Comparison of ENCODE assay signal across 1 cellular context in the genomic region with DNA sequence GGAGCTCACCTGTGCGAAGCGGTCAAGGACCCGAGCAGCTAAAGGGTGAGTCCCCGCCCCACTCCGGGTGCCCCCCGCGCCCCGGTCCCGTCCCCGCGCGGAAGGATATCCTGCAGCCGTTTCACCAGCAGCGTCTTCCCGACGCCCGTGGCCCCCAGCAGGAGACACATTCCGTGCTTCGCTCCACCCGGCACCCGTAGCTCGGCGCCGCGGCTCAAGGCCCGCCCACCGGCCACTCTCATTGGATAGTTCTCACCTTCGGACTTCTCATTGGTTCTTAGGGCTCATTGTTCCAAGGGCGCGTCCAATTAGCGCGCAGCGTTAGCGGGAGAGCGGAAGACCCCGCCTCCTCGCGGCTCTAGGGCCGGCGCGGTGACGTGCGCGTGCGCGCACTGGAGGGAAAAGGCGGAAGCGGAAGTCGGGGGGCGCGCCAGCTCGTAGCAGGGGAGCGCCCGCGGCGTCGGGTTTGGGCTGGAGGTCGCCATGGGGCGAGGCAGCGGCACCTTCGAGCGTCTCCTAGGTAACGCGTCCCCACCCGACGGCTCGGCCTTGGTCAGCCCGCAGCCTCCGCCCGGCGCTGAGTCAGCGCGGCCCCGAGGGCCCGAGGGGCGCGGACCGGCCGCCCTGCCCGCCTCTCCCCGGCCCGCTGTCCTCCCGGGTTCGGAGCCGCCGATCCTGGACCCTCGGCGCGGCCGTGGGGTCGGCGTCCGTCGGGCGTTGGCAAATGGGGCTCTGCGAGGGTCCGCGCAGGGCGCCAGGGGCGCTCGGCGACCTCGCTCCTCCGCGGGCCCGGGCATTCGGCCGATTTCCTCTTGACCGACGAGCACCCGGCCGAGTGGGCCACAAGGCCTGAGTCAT.
TF ChIP-seq lines count a peak whose summit lies in the region.

A gene with protein sequence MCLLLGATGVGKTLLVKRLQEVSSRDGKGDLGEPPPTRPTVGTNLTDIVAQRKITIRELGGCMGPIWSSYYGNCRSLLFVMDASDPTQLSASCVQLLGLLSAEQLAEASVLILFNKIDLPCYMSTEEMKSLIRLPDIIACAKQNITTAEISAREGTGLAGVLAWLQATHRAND (minus strand): TSS at position 214 of the 858 bp plus-strand sequence. CDS start 44 bp downstream, at position 170.
A gene with protein sequence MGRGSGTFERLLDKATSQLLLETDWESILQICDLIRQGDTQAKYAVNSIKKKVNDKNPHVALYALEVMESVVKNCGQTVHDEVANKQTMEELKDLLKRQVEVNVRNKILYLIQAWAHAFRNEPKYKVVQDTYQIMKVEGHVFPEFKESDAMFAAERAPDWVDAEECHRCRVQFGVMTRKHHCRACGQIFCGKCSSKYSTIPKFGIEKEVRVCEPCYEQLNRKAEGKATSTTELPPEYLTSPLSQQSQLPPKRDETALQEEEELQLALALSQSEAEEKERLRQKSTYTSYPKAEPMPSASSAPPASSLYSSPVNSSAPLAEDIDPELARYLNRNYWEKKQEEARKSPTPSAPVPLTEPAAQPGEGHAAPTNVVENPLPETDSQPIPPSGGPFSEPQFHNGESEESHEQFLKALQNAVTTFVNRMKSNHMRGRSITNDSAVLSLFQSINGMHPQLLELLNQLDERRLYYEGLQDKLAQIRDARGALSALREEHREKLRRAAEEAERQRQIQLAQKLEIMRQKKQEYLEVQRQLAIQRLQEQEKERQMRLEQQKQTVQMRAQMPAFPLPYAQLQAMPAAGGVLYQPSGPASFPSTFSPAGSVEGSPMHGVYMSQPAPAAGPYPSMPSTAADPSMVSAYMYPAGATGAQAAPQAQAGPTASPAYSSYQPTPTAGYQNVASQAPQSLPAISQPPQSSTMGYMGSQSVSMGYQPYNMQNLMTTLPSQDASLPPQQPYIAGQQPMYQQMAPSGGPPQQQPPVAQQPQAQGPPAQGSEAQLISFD (plus strand): TSS at position 428 of the 858 bp plus-strand sequence. CDS start 56 bp downstream, at position 484.

TF ChIP-seq in HepG2, 621 proteins besides CTCF, POLR2A, EP300 and RAD21 (continued from another document and continues in another):
- TF ChIP-seq, protein P1, sequence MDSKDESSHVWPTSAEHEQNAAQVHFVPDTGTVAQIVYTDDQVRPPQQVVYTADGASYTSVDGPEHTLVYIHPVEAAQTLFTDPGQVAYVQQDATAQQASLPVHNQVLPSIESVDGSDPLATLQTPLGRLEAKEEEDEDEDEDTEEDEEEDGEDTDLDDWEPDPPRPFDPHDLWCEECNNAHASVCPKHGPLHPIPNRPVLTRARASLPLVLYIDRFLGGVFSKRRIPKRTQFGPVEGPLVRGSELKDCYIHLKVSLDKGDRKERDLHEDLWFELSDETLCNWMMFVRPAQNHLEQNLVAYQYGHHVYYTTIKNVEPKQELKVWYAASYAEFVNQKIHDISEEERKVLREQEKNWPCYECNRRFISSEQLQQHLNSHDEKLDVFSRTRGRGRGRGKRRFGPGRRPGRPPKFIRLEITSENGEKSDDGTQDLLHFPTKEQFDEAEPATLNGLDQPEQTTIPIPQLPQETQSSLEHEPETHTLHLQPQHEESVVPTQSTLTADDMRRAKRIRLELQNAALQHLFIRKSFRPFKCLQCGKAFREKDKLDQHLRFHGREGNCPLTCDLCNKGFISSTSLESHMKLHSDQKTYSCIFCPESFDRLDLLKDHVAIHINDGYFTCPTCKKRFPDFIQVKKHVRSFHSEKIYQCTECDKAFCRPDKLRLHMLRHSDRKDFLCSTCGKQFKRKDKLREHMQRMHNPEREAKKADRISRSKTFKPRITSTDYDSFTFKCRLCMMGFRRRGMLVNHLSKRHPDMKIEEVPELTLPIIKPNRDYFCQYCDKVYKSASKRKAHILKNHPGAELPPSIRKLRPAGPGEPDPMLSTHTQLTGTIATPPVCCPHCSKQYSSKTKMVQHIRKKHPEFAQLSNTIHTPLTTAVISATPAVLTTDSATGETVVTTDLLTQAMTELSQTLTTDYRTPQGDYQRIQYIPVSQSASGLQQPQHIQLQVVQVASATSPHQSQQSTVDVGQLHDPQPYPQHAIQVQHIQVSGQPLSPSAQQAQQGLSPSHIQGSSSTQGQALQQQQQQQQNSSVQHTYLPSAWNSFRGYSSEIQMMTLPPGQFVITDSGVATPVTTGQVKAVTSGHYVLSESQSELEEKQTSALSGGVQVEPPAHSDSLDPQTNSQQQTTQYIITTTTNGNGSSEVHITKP (CRISPR knock-in tag; IDR thresholded peaks at IDR 0.05; ENCODE audit: low read depth): 0 out of 2 replicates have a peak, but pooled peaks have one; percentile 53
- TF ChIP-seq NR2F6 (IDR thresholded peaks at IDR 0.05) (no peak), NR2F6 (CRISPR knock-in tag; IDR thresholded peaks at IDR 0.05) (no peak), ZNF652 (CRISPR knock-in tag; IDR thresholded peaks at IDR 0.05; ENCODE audit: borderline replicate concordance, low read depth) (no peak), ZNF678 (CRISPR knock-in tag; IDR thresholded peaks at IDR 0.05) (no peak), SNAI1 (CRISPR knock-in tag; IDR thresholded peaks at IDR 0.05; ENCODE audit: borderline replicate concordance) (no peak), ASH2L (IDR thresholded peaks at IDR 0.05; ENCODE audit: insufficient read length, low read depth, low read length) (peak; percentile 90), WIZ (CRISPR knock-in tag; IDR thresholded peaks at IDR 0.05) (no peak), ZNF616 (CRISPR knock-in tag; IDR thresholded peaks at IDR 0.05; ENCODE audit: low read depth) (0 out of 2 replicates have a peak, but pooled peaks have one; percentile 7), ARID2 (CRISPR knock-in tag; IDR thresholded peaks at IDR 0.05; ENCODE audit: borderline replicate concordance) (no peak), KDM2A (CRISPR knock-in tag; IDR thresholded peaks at IDR 0.05; ENCODE audit: borderline replicate concordance, low read depth) (peak; percentile 97), SSRP1 (CRISPR knock-in tag; IDR thresholded peaks at IDR 0.05) (no peak), ZNF225 (CRISPR knock-in tag; IDR thresholded peaks at IDR 0.05) (no peak; the same call in 1 of the 2 replicates), ZFP37 (CRISPR knock-in tag; IDR thresholded peaks at IDR 0.05; ENCODE audit: borderline replicate concordance) (no peak; the same call in 1 of the 2 replicates), CENPT (CRISPR knock-in tag; IDR thresholded peaks at IDR 0.05; ENCODE audit: low read depth) (no peak)
- TF ChIP-seq, protein P2, sequence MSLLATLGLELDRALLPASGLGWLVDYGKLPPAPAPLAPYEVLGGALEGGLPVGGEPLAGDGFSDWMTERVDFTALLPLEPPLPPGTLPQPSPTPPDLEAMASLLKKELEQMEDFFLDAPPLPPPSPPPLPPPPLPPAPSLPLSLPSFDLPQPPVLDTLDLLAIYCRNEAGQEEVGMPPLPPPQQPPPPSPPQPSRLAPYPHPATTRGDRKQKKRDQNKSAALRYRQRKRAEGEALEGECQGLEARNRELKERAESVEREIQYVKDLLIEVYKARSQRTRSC (CRISPR knock-in tag; IDR thresholded peaks at IDR 0.05; ENCODE audit: low read depth): no peak
- TF ChIP-seq, protein P3, sequence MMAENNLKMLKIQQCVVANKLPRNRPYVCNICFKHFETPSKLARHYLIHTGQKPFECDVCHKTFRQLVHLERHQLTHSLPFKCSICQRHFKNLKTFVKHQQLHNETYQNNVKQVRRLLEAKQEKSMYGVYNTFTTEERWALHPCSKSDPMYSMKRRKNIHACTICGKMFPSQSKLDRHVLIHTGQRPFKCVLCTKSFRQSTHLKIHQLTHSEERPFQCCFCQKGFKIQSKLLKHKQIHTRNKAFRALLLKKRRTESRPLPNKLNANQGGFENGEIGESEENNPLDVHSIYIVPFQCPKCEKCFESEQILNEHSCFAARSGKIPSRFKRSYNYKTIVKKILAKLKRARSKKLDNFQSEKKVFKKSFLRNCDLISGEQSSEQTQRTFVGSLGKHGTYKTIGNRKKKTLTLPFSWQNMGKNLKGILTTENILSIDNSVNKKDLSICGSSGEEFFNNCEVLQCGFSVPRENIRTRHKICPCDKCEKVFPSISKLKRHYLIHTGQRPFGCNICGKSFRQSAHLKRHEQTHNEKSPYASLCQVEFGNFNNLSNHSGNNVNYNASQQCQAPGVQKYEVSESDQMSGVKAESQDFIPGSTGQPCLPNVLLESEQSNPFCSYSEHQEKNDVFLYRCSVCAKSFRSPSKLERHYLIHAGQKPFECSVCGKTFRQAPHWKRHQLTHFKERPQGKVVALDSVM (CRISPR knock-in tag; IDR thresholded peaks at IDR 0.05): no peak; the same call in 1 of the 2 replicates
- TF ChIP-seq, protein P4, sequence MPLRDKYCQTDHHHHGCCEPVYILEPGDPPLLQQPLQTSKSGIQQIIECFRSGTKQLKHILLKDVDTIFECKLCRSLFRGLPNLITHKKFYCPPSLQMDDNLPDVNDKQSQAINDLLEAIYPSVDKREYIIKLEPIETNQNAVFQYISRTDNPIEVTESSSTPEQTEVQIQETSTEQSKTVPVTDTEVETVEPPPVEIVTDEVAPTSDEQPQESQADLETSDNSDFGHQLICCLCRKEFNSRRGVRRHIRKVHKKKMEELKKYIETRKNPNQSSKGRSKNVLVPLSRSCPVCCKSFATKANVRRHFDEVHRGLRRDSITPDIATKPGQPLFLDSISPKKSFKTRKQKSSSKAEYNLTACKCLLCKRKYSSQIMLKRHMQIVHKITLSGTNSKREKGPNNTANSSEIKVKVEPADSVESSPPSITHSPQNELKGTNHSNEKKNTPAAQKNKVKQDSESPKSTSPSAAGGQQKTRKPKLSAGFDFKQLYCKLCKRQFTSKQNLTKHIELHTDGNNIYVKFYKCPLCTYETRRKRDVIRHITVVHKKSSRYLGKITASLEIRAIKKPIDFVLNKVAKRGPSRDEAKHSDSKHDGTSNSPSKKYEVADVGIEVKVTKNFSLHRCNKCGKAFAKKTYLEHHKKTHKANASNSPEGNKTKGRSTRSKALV (CRISPR knock-in tag; IDR thresholded peaks at IDR 0.05): no peak
- TF ChIP-seq, protein P5, sequence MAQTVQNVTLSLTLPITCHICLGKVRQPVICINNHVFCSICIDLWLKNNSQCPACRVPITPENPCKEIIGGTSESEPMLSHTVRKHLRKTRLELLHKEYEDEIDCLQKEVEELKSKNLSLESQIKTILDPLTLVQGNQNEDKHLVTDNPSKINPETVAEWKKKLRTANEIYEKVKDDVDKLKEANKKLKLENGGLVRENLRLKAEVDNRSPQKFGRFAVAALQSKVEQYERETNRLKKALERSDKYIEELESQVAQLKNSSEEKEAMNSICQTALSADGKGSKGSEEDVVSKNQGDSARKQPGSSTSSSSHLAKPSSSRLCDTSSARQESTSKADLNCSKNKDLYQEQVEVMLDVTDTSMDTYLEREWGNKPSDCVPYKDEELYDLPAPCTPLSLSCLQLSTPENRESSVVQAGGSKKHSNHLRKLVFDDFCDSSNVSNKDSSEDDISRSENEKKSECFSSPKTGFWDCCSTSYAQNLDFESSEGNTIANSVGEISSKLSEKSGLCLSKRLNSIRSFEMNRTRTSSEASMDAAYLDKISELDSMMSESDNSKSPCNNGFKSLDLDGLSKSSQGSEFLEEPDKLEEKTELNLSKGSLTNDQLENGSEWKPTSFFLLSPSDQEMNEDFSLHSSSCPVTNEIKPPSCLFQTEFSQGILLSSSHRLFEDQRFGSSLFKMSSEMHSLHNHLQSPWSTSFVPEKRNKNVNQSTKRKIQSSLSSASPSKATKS (CRISPR knock-in tag; IDR thresholded peaks at IDR 0.05): no peak
- TF ChIP-seq, protein P6, sequence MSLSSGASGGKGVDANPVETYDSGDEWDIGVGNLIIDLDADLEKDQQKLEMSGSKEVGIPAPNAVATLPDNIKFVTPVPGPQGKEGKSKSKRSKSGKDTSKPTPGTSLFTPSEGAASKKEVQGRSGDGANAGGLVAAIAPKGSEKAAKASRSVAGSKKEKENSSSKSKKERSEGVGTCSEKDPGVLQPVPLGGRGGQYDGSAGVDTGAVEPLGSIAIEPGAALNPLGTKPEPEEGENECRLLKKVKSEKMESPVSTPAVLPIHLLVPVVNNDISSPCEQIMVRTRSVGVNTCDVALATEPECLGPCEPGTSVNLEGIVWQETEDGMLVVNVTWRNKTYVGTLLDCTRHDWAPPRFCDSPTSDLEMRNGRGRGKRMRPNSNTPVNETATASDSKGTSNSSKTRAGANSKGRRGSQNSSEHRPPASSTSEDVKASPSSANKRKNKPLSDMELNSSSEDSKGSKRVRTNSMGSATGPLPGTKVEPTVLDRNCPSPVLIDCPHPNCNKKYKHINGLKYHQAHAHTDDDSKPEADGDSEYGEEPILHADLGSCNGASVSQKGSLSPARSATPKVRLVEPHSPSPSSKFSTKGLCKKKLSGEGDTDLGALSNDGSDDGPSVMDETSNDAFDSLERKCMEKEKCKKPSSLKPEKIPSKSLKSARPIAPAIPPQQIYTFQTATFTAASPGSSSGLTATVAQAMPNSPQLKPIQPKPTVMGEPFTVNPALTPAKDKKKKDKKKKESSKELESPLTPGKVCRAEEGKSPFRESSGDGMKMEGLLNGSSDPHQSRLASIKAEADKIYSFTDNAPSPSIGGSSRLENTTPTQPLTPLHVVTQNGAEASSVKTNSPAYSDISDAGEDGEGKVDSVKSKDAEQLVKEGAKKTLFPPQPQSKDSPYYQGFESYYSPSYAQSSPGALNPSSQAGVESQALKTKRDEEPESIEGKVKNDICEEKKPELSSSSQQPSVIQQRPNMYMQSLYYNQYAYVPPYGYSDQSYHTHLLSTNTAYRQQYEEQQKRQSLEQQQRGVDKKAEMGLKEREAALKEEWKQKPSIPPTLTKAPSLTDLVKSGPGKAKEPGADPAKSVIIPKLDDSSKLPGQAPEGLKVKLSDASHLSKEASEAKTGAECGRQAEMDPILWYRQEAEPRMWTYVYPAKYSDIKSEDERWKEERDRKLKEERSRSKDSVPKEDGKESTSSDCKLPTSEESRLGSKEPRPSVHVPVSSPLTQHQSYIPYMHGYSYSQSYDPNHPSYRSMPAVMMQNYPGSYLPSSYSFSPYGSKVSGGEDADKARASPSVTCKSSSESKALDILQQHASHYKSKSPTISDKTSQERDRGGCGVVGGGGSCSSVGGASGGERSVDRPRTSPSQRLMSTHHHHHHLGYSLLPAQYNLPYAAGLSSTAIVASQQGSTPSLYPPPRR (CRISPR knock-in tag; IDR thresholded peaks at IDR 0.05; ENCODE audit: borderline replicate concordance): no peak
- TF ChIP-seq, protein P7, sequence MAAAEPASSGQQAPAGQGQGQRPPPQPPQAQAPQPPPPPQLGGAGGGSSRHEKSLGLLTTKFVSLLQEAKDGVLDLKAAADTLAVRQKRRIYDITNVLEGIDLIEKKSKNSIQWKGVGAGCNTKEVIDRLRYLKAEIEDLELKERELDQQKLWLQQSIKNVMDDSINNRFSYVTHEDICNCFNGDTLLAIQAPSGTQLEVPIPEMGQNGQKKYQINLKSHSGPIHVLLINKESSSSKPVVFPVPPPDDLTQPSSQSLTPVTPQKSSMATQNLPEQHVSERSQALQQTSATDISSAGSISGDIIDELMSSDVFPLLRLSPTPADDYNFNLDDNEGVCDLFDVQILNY (CRISPR knock-in tag; conservative IDR thresholded peaks at IDR 0.05): peak; percentile 54; the same call in 1 of the 2 replicates
